Comparison of ENCODE assay signal across 8 cellular contexts in the genomic region with DNA sequence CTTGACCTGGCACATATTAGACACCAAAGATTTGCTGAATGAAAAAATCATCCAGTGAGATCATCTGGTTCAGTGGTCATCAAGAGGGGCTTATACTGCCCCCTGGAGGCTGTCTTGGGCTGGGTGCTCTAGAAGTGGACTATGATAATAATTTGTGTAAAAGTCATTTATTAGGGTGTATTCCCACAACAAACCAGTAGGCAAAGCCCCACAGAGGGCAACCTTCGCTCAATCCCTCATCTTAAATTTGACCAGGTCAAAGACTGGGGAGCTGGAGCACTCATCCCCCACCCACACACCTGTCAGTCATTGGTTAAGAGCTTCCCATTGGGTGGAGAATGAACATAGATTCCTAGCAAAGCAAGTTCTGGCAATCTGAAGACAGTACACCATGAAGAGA. TPM values are rescaled to one million over a fixed set of nuclear protein-coding genes. Genes with fewer than 3 reads are reported as not detected.
A peak's percentile ranks its signal among the peaks of the same experiment; 100 is the strongest.
DNase-seq lines count a peak whose midpoint lies in the region; ATAC-seq and TF ChIP-seq lines count a peak whose summit lies in the region.

No MANE protein-coding gene starts in this region.

- POLR2A ChIA-PET in A673 (lab: Charles Lee; ENCODE audit: low non-redundant PET): no interaction called here

- CTCF ChIA-PET in A673 (lab: Charles Lee): no interaction called here

- H3K9me3 ChIP-seq in A673 (ENCODE audit: low read depth, low read length, poor library complexity, severe bottlenecking) (no peaks in the 10 kb centered on the region), thoracic aorta (no peaks in the 10 kb centered on the region)

- H3K36me3 ChIP-seq in A673 (ENCODE audit: insufficient read depth, low read length, poor library complexity, severe bottlenecking) (no peaks in the 10 kb centered on the region), thoracic aorta (no peaks in the 10 kb centered on the region)

- H3K4me1 ChIP-seq in A673 (ENCODE audit: insufficient read depth, low read length, poor library complexity, severe bottlenecking) (no peaks in the 10 kb centered on the region), thoracic aorta (ENCODE audit: control insufficient read depth in 1 of 2, low read depth in 2 of 2) (no peaks in the 10 kb centered on the region)

- DNase-seq in A673 (ENCODE audit: low spot score) (peak; percentile 69), G401 (ENCODE audit: low spot score) (peak; percentile 28), OCI-M1 (lab: John Stamatoyannopoulos, UW) (peak; percentile 67), fibroblast of peridontal ligament (ENCODE audit: extremely low read depth) (peak; percentile 23), thoracic aorta (ENCODE audit: low spot score) (no peak), Ammon's horn (ENCODE audit: low spot score) (no peak)

- H3K27ac ChIP-seq in A673 (ENCODE audit: low read depth, low read length, poor library complexity, severe bottlenecking): no peak overlapping the region
- H3K27ac ChIP-seq in thoracic aorta: no peak overlapping the region

- H3K4me3 ChIP-seq in A673 (ENCODE audit: low read depth, low read length, poor library complexity, severe bottlenecking) (no peak overlapping the region), thoracic aorta (no peak overlapping the region)

- in situ Hi-C loops in G401 (cut with HindIII; ENCODE audit: low sequenced_read_pairs): no loop called here

- intact Hi-C loops in A673 (cut with micrococcal nuclease; ENCODE audit: unreplicated experiment): no loop called here

- TF ChIP-seq CTCF in A673 (conservative IDR thresholded peaks at IDR 0.05; ENCODE audit: low read depth, low read length): peak; percentile 80
- TF ChIP-seq CTCF in thoracic aorta (IDR thresholded peaks at IDR 0.05): peak; percentile 39

- ATAC-seq in thoracic aorta (ENCODE audit: insufficient number of reproducible peaks, low FRiP score, low read depth) (no peak), GM18519 (IDR thresholded peaks at IDR 0.05; ENCODE audit: low FRiP score, unreplicated experiment) (no peak), GM19467 (IDR thresholded peaks at IDR 0.05; ENCODE audit: unreplicated experiment) (no peak)

- H3K27me3 ChIP-seq in A673 (replicated peaks; ENCODE audit: insufficient read depth, low read depth, low read length, poor library complexity) (peaks cover 26% of the 10 kb centered on the region), thoracic aorta (replicated peaks; ENCODE audit: insufficient read depth) (no peaks in the 10 kb centered on the region)

- no TSS peak for BruUV-seq in A673 (replicated peaks; lab: Mats Ljungman, UMichigan)

RNA-seq across cellular contexts. Expression of a gene that starts 20.0 kb away (rescaled TPM):
- total RNA-seq in A673 (2021): 3.6 and 4.1 TPM in 2 replicates
- 1.0 and 1.7 TPM in 2 replicates for total RNA-seq in G401 (2014; rRNA removed; shearing (Covaris generic))
- total RNA-seq in thoracic aorta: 10 to 100 TPM; 10.2 to 11.8 TPM

Comparison
In these comparisons a context has a peak if more than half of its experiments do, and no peak if none do; other contexts are left out.
1. DNase-seq: peak in A673 (single experiment), G401 (single experiment), OCI-M1 (single experiment) and fibroblast of peridontal ligament (single experiment); none in thoracic aorta (single experiment) and Ammon's horn (single experiment).